12 cellular contexts compared by ENCODE assay signal in the genomic region with DNA sequence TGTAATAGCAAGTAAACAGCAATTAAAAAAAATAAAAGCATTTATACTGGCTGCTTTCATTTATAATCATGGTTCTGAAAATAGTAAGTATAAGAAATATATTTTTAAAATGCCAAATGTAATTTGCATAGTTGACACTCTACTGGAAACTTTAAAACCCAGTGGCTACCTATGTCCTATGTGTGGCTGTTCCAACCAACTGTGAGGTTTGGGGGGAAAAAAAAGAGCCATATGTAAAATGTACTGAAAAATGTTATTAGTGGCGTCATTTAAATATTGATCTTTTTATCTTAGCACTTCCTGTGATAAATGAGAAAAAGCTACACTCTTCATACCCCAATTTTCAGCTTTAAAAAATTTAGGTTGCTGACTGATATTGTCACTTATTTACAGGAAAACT.
DNase-seq lines count a peak whose midpoint lies in the region; ATAC-seq, FAIRE-seq and TF ChIP-seq lines count a peak whose summit lies in the region.
"Had no signal": no experiment of that assay in that cellular context is flagged by ENCODE, and none has a peak within 500 bp of the region (broad histone marks: within the 10 kb centered on the region; RNA-seq: fewer than 3 reads in every experiment).

No MANE protein-coding gene starts in this region.

- intact Hi-C loops in heart right ventricle (cut with DNase I) (loop anchor here in 6 of 10 donors (5.0 to 10.0 kb wide), 4 partner anchors 53 to 83 kb away; no protein-coding TSS in a partner anchor), cardiac septum (cut with DNase I) (no loop called here)
- intact Hi-C loops in CD4-positive, alpha-beta T cell (cut with DNase I, micrococcal nuclease): no loop called here

- H2AFZ ChIP-seq in astrocyte (ENCODE audit: low read depth, low read length): no peak overlapping the region

- CTCF ChIA-PET in CD4-positive, alpha-beta T cell (lab: Charles Lee): no interaction called here

- no peak overlapping the region for H3K27ac Mint-ChIP-seq in astrocyte (ENCODE audit: unreplicated experiment)
- H3K27ac Mint-ChIP-seq in CD4-positive, alpha-beta T cell: no peak overlapping the region

- H3K4me2 ChIP-seq in astrocyte (ENCODE audit: low read length): peak overlapping the region; percentile 87

- POLR2A ChIA-PET in CD4-positive, alpha-beta T cell (lab: Charles Lee): no interaction called here

- H3K36me3 Mint-ChIP-seq in astrocyte (ENCODE audit: low read depth, unreplicated experiment): no peaks in the 10 kb centered on the region
- no peaks in the 10 kb centered on the region for H3K36me3 Mint-ChIP-seq in CD4-positive, alpha-beta T cell (ENCODE audit: low read depth)

- TF ChIP-seq CTCF in heart right ventricle (IDR thresholded peaks at IDR 0.05): no peak
- TF ChIP-seq CTCF in astrocyte (IDR thresholded peaks at IDR 0.05; ENCODE audit: insufficient read depth, low read depth, low read length): no peak
- TF ChIP-seq CTCF in upper lobe of left lung (IDR thresholded peaks at IDR 0.05): no peak
- TF ChIP-seq CTCF in CD4-positive, alpha-beta T cell (IDR thresholded peaks at IDR 0.05): no peak

- TF ChIP-seq EP300 in upper lobe of left lung (IDR thresholded peaks at IDR 0.05): no peak

- H3K36me3 ChIP-seq in heart right ventricle (no peaks in the 10 kb centered on the region), astrocyte (ENCODE audit: insufficient read depth, low read length) (no peaks in the 10 kb centered on the region), muscle layer of duodenum (ENCODE audit: control insufficient read depth in 1 of 2, insufficient read depth in 2 of 2, low read length in 2 of 2) (peaks cover 0 to 3% of the 10 kb centered on the region in 2 donors), upper lobe of left lung (no peaks in the 10 kb centered on the region)

- H3K4me1 Mint-ChIP-seq in astrocyte (ENCODE audit: low read depth, unreplicated experiment): peaks cover 30% of the 10 kb centered on the region
- H3K4me1 Mint-ChIP-seq in CD4-positive, alpha-beta T cell (ENCODE audit: low read depth): peaks cover 18% of the 10 kb centered on the region

- no peak for TF ChIP-seq POLR2A in upper lobe of left lung (IDR thresholded peaks at IDR 0.05)

- H3K4me3 ChIP-seq in heart right ventricle (peak overlapping the region in 9 of 10 donors; percentile 6 to 79 (median 64)), astrocyte (ENCODE audit: insufficient read depth, low read depth, low read length) (no peak overlapping the region), muscle layer of duodenum (ENCODE audit: low read depth in 1 of 2, low read length in 2 of 2) (no peak overlapping the region), upper lobe of left lung (no peak overlapping the region)

- H3K27me3 Mint-ChIP-seq in astrocyte (ENCODE audit: low read depth, unreplicated experiment): no peaks in the 10 kb centered on the region
- peaks cover 21% of the 10 kb centered on the region for H3K27me3 Mint-ChIP-seq in CD4-positive, alpha-beta T cell

- peaks cover 90% of the 10 kb centered on the region for H3K79me2 ChIP-seq in astrocyte (ENCODE audit: insufficient read depth, low read length)

- peaks cover 20% of the 10 kb centered on the region for H4K20me1 ChIP-seq in astrocyte (ENCODE audit: insufficient read depth, low read length)

- peak overlapping the region in 9 of 10 donors; percentile 90 to 98 (median 94) for H3K27ac ChIP-seq in heart right ventricle
- no peak overlapping the region for H3K27ac ChIP-seq in astrocyte (ENCODE audit: low read depth, low read length)
- peak overlapping the region; percentile 90 for H3K27ac ChIP-seq in muscle layer of duodenum (ENCODE audit: low read length)
- peak overlapping the region in 3 of 4 donors; percentile 83 to 87 (median 84) for H3K27ac ChIP-seq in upper lobe of left lung
- no peak overlapping the region for H3K27ac ChIP-seq in CD4-positive, alpha-beta T cell (ENCODE audit: low read depth, low read length)

- no peak overlapping the region for H3K9ac ChIP-seq in astrocyte (ENCODE audit: low read length)

- H3K27me3 ChIP-seq in heart right ventricle (no peaks in the 10 kb centered on the region), astrocyte (ENCODE audit: insufficient read depth, low read length) (no peaks in the 10 kb centered on the region), muscle layer of duodenum (ENCODE audit: low read depth, low read length) (no peaks in the 10 kb centered on the region), upper lobe of left lung (no peaks in the 10 kb centered on the region)
- peaks cover 12% of the 10 kb centered on the region for H3K27me3 ChIP-seq in CD4-positive, alpha-beta T cell (ENCODE audit: control insufficient read depth, insufficient read depth, low read length)

- H3K4me3 Mint-ChIP-seq in astrocyte (ENCODE audit: unreplicated experiment): no peak overlapping the region
- no peak overlapping the region for H3K4me3 Mint-ChIP-seq in CD4-positive, alpha-beta T cell

- no peaks in the 10 kb centered on the region for H3K9me3 ChIP-seq in heart right ventricle
- H3K9me3 ChIP-seq in astrocyte (ENCODE audit: insufficient read depth, low read depth, low read length): no peaks in the 10 kb centered on the region
- H3K9me3 ChIP-seq in muscle layer of duodenum (ENCODE audit: control insufficient read depth in 1 of 2, low read length in 2 of 2): no peaks in the 10 kb centered on the region
- no peaks in the 10 kb centered on the region for H3K9me3 ChIP-seq in upper lobe of left lung
- H3K9me3 ChIP-seq in CD4-positive, alpha-beta T cell (ENCODE audit: control insufficient read depth, low read length): no peaks in the 10 kb centered on the region

- no peak for ATAC-seq in heart right ventricle
- no peak for ATAC-seq in upper lobe of left lung (ENCODE audit: low FRiP score in 2 of 2)
- ATAC-seq in CD4-positive, alpha-beta T cell (ENCODE audit: poor library complexity): no peak
- ATAC-seq: left colon had no signal

- no peaks in the 10 kb centered on the region for H3K9me3 Mint-ChIP-seq in astrocyte (ENCODE audit: unreplicated experiment)
- H3K9me3 Mint-ChIP-seq in CD4-positive, alpha-beta T cell: no peaks in the 10 kb centered on the region

- DNase-seq in heart right ventricle (no peak), cardiac septum (ENCODE audit: low spot score) (no peak), astrocyte (ENCODE audit: low read depth) (no peak), upper lobe of left lung (no peak), ecto neural progenitor cell (ENCODE audit: low spot score) (no peak), Kasumi-1 (lab: John Stamatoyannopoulos, UW) (no peak)
- DNase-seq in CD4-positive, alpha-beta T cell: no peak
- DNase-seq: activated CD8-positive, alpha-beta memory T cell treated with anti-CD3 and anti-CD28 coated beads for 24 hours; activated gamma-delta T cell; H7; left colon had no signal

- WGBS in heart right ventricle, 2 donors: 52 to 58% methylated on average over 1 of the region's 1 CpG
- WGBS in upper lobe of left lung, 2 donors: 79 to 82% methylated on average over 1 of the region's 1 CpG

- FAIRE-seq in astrocyte (lab: Jason Lieb, UNC): no peak

- H3K4me1 ChIP-seq in heart right ventricle (peaks cover 2 to 63% (median 45%) of the 10 kb centered on the region in 9 donors), astrocyte (ENCODE audit: insufficient read depth, low read length) (peaks cover 18% of the 10 kb centered on the region), muscle layer of duodenum (ENCODE audit: control insufficient read depth in 1 of 2, insufficient read depth in 2 of 2, low read length in 2 of 2) (peaks cover 0 to 31% of the 10 kb centered on the region in 2 donors), upper lobe of left lung (peaks cover 4 to 51% (median 15%) of the 10 kb centered on the region in 4 donors)

Comparison
In these comparisons a context has a peak if more than half of its experiments do, and no peak if none do; other contexts are left out.
1. intact Hi-C loops: an anchor here in heart right ventricle (5.0 to 10.0 kb wide); none called in cardiac septum and CD4-positive, alpha-beta T cell.
2. H3K27ac ChIP-seq: peak in heart right ventricle (9 of 10), muscle layer of duodenum (single experiment) and upper lobe of left lung (3 of 4); none in astrocyte (single experiment) and CD4-positive, alpha-beta T cell (single experiment).
3. H3K4me3 ChIP-seq: peak in heart right ventricle (9 of 10); none in astrocyte (single experiment), muscle layer of duodenum (0 of 2) and upper lobe of left lung (0 of 4).